ENCODE assay signal across 8 cellular contexts in genomic region chr10:110496553-110497437, GRCh38. TPM values are rescaled to one million over a fixed set of nuclear protein-coding genes. Genes with fewer than 3 reads are reported as not detected.
A peak's percentile ranks its signal among the peaks of the same experiment; 100 is the strongest.
DNase-seq lines count a peak whose midpoint lies in the region; ATAC-seq and TF ChIP-seq lines count a peak whose summit lies in the region.

No MANE protein-coding gene starts in this region.

- H3K9me3 ChIP-seq in heart right ventricle (no peaks in the 10 kb centered on the region), adipocyte (ENCODE audit: control insufficient read depth, low read length) (no peaks in the 10 kb centered on the region), suprapubic skin (no peaks in the 10 kb centered on the region)

- H3K27me3 ChIP-seq in heart right ventricle (peaks cover 0 to 8% (median 0%) of the 10 kb centered on the region in 7 donors), adipocyte (replicated peaks; ENCODE audit: control insufficient read depth, insufficient read depth, low read length) (no peaks in the 10 kb centered on the region), kidney epithelial cell (ENCODE audit: control insufficient read depth, insufficient read depth, low read length) (no peaks in the 10 kb centered on the region), suprapubic skin (no peaks in the 10 kb centered on the region)

- ATAC-seq in heart right ventricle: no peak
- no peak for ATAC-seq in Right ventricle myocardium superior (ENCODE audit: poor library complexity)

- peak overlapping the region; percentile 62 to 94 (median 83) for H3K4me3 ChIP-seq in heart right ventricle
- H3K4me3 ChIP-seq in adipocyte (ENCODE audit: low read length): peak overlapping the region; percentile 88
- peak overlapping the region; percentile 64 for H3K4me3 ChIP-seq in kidney epithelial cell (ENCODE audit: low read depth, low read length)
- H3K4me3 ChIP-seq in suprapubic skin: peak overlapping the region; percentile 75

- no peak for TF ChIP-seq EP300 in suprapubic skin (IDR thresholded peaks at IDR 0.05)

- peak overlapping the region; percentile 94 for H3K9ac ChIP-seq in adipocyte (ENCODE audit: low read length)

- intact Hi-C loops in heart right ventricle (cut with DNase I): loop anchor here in 6 of 10 donors (2.0 to 10.0 kb wide), 8 partner anchors 39 to 418 kb away; partner anchors contain the start of genes BBIP1 (in 1 of the 6) and SHOC2 (in 1 of the 6)
- intact Hi-C loops in Right ventricle myocardium superior (cut with DNase I): no loop called here

- no peaks in the 10 kb centered on the region for H3K36me3 ChIP-seq in heart right ventricle
- H3K36me3 ChIP-seq in adipocyte (ENCODE audit: control insufficient read depth, insufficient read depth, low read length, severe bottlenecking): no peaks in the 10 kb centered on the region
- H3K36me3 ChIP-seq in kidney epithelial cell (ENCODE audit: control insufficient read depth, insufficient read depth, low read length): no peaks in the 10 kb centered on the region
- no peaks in the 10 kb centered on the region for H3K36me3 ChIP-seq in suprapubic skin

- DNase-seq in heart right ventricle (no peak), Right ventricle myocardium superior (no peak), adipocyte (ENCODE audit: low read depth) (peak; percentile 45), kidney epithelial cell (ENCODE audit: low read depth) (no peak), suprapubic skin (ENCODE audit: low spot score in 2 of 2) (no peak), middle frontal gyrus (ENCODE audit: extremely low spot score, low spot score) (no peak), GM13976 (ENCODE audit: low spot score) (no peak), iPS-NIHi7 (ENCODE audit: extremely low spot score) (no peak)

- H3K4me1 ChIP-seq in heart right ventricle (peaks cover 13 to 66% (median 45%) of the 10 kb centered on the region in 9 donors), adipocyte (ENCODE audit: control insufficient read depth, insufficient read depth, low read length) (peaks cover 42% of the 10 kb centered on the region), suprapubic skin (peaks cover 56% of the 10 kb centered on the region)

- in situ Hi-C loops in GM13976 (cut with MboI; ENCODE audit: low sequenced_read_pairs, unreplicated experiment): no loop called here

- TF ChIP-seq CTCF in heart right ventricle (IDR thresholded peaks at IDR 0.05) (no peak), kidney epithelial cell (IDR thresholded peaks at IDR 0.05; ENCODE audit: insufficient read depth, low read length, poor library complexity, severe bottlenecking) (no peak), suprapubic skin (IDR thresholded peaks at IDR 0.05) (no peak), GM13976 (IDR thresholded peaks at IDR 0.05; ENCODE audit: borderline replicate concordance, control extremely low read depth, extremely low read depth, insufficient read depth, missing control alignments) (no peak)

- 8 to 10% methylated on average over 22 of the region's 22 CpGs for WGBS in heart right ventricle, 2 donors
- 7% methylated on average over 22 of the region's 22 CpGs for WGBS in suprapubic skin

- peak overlapping the region; percentile 84 to 98 (median 96) for H3K27ac ChIP-seq in heart right ventricle
- peak overlapping the region; percentile 91 for H3K27ac ChIP-seq in suprapubic skin

- TF ChIP-seq POLR2A in suprapubic skin (IDR thresholded peaks at IDR 0.05): no peak

RNA-seq across cellular contexts. Expression of gene DUSP5, which starts 0.9 kb away (rescaled TPM):
- total RNA-seq in heart right ventricle: 10 to 100 TPM in 9 of 10 donors, 1 to 10 TPM in 1; 9.0 to 53.7 (median 22.9) TPM
- polyA plus RNA-seq in heart right ventricle: 10 to 100 TPM in 1 of 2 donors, 1 to 10 TPM in 1; 5.3 to 20.2 TPM
- 6.8 TPM for total RNA-seq in Right ventricle myocardium superior
- 88.4 and 103 TPM in 2 replicates for total RNA-seq in kidney epithelial cell
- 10 to 100 TPM in 3 of 4 donors, 1 to 10 TPM in 1; 9.3 to 60.8 (median 31.0) TPM for total RNA-seq in suprapubic skin
